In the genomic region with DNA sequence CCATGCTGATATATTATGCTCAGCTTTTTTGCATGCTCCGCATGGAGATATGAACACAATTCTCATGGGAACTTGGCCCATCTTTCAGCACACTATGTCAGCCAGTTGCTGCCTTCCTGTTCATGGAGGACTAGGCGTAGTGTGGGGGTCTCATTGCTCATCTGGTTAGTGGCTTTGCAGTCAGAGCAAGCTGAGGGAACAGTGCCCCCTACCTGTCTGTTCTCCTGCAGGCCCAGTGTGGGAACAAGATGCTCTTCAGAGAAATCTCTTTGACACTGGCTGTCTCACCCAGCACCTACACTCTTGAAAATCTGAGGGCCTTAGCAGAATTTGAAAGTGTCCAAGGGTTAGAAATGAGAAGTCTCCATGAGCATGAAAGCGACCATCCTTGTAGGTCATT, we compare ENCODE assay signal across 8 cellular contexts. TPM values are rescaled to one million over a fixed set of nuclear protein-coding genes. Genes with fewer than 3 reads are reported as not detected.
DNase-seq lines count a peak whose midpoint lies in the region; ATAC-seq, FAIRE-seq and TF ChIP-seq lines count a peak whose summit lies in the region.

No MANE protein-coding gene starts in this region.

- ATAC-seq in HG02970 (IDR thresholded peaks at IDR 0.05; ENCODE audit: low FRiP score, unreplicated experiment) (no peak), HG02571 (IDR thresholded peaks at IDR 0.05; ENCODE audit: unreplicated experiment) (no peak)

- TF ChIP-seq CTCF in AG04450 (IDR thresholded peaks at IDR 0.05; ENCODE audit: low read depth, low read length) (peak; percentile 49), GM12872 (IDR thresholded peaks at IDR 0.05; ENCODE audit: insufficient read depth, low read depth, low read length) (peak; percentile 90), NB4 (IDR thresholded peaks at IDR 0.05; ENCODE audit: low read depth, low read length) (peak; percentile 84)

- POLR2A ChIA-PET in AG04450 (lab: Yijun Ruan, JAX) = no interaction called here

- H3K4me3 ChIP-seq in AG04450 (ENCODE audit: low read depth, low read length) (no peak overlapping the region), NB4 (ENCODE audit: low read depth, low read length) (no peak overlapping the region)

- H3K27ac ChIP-seq in AG04450 (ENCODE audit: low read depth, low read length) = no peak overlapping the region

- DNase-seq in AG04450 (ENCODE audit: low read depth, low spot score) = no peak
- peak; percentile 82 for DNase-seq in NB4 (ENCODE audit: low read depth)
- DNase-seq in activated naive CD4-positive, alpha-beta T cell treated with anti-CD3 and anti-CD28 coated beads, Interleukin-2, amount 50 U/mL, for 16 hours = peak; percentile 28
- peak; percentile 9 for DNase-seq in kidney tubule cell (ENCODE audit: low spot score)
- DNase-seq in urothelium cell line (ENCODE audit: low spot score) = peak; percentile 18

- H3K27me3 ChIP-seq in AG04450 (ENCODE audit: control insufficient read depth, insufficient read depth, low read length) = no peaks in the 10 kb centered on the region

- FAIRE-seq in urothelium cell line (lab: Jason Lieb, UNC) = no peak

- CTCF ChIA-PET in AG04450 (lab: Charles Lee) = interaction anchor here (0.6 to 1.2 kb wide), 4 partner anchors 12 to 396 kb away, joined by 3 to 7 read pairs (median 4); no protein-coding TSS in a partner anchor

- H3K9me3 ChIP-seq in AG04450 (ENCODE audit: control insufficient read depth, insufficient read depth, low read length) = no peaks in the 10 kb centered on the region

- TF ChIP-seq POLR2A in NB4 (IDR thresholded peaks at IDR 0.05; ENCODE audit: extremely low read depth, insufficient read length) = no peak

RNA-seq across cellular contexts. Expression of a gene that starts 47.1 kb away (rescaled TPM):
- 56.6 and 72.1 TPM in 2 replicates for polyA plus RNA-seq in AG04450 (2011; rRNA removed)
- 136 and 147 TPM in 2 replicates for polyA minus RNA-seq in AG04450 (2011; rRNA and poly(A)+ RNA removed)
